21 cellular contexts compared by ENCODE assay signal in the genomic region with DNA sequence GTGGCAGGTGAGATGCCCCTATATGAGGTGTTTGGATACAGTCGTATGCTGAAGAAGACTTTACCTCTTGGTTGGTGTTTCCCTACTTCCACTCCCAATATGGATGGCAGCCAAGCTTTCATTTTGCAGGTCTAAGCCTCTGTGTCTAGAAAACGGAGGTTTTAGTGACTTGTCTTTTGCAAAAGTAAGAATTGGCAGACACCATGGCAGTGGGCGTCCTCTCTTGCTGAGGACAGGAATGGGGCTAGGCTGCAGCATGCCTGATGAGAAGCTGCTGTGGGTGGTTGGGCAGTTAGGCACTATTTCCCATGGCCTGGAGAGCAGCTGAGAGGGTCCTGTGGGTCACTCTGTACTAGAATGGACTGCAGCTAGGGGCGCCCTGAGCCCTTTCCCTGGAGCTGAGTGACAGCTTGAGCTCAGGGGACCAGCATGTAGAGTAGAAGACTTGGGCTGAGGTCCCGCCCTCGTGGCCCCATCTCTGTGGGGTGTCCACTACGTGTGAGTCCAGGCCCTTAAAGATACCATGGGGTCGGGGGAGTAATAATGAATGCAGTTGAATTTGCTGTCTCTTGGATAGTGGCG.
A peak's percentile ranks its signal among the peaks of the same experiment; 100 is the strongest.
DNase-seq lines count a peak whose midpoint lies in the region; ATAC-seq, FAIRE-seq and TF ChIP-seq lines count a peak whose summit lies in the region.
"Had no signal": no experiment of that assay in that cellular context is flagged by ENCODE, and none has a peak within 500 bp of the region (broad histone marks: within the 10 kb centered on the region; RNA-seq: fewer than 3 reads in every experiment).

No MANE protein-coding gene starts in this region.

- WGBS in K562 (ENCODE audit: insufficient coverage, low coverage, missing lambda C conversion rate): 0% methylated on average over 9 of the region's 9 CpGs
- WGBS in mesendoderm (ENCODE audit: extremely low coverage, insufficient coverage, low lambda C conversion rate): no CpG with 5 or more reads among the region's 9 CpGs

- H3K56ac ChIP-seq in mesendoderm (ENCODE audit: low read length): no peak overlapping the region

- no peak overlapping the region for H3K23ac ChIP-seq in mesendoderm (ENCODE audit: low read length)

- intact Hi-C loops in K562 (cut with micrococcal nuclease): no loop called here

- H2BK5ac ChIP-seq in mesendoderm (ENCODE audit: low read length): no peak overlapping the region

- H3K9me3 ChIP-seq in K562 (replicated peaks; ENCODE audit: control insufficient read depth, insufficient read depth, low read depth, low read length): no peaks in the 10 kb centered on the region
- H3K9me3 ChIP-seq: MG63, SJCRH30 had no signal

- ATAC-seq in K562: peak; percentile 77
- no peak for ATAC-seq in activated naive CD8-positive, alpha-beta T cell treated with anti-CD3 and anti-CD28 coated beads, Interleukin-2, amount 50 U/mL, for 24 hours
- no peak for ATAC-seq in stimulated activated naive CD8-positive, alpha-beta T cell treated with anti-CD3 and anti-CD28 coated beads, Interleukin-15, Interleukin-2, amounts not matched to agents 100 U/mL and 50 U/mL, for 24 hours

- no peak overlapping the region for H3K27ac ChIP-seq in K562 (ENCODE audit: extremely low read depth, low read depth, low read length)
- H3K27ac ChIP-seq in mesendoderm (ENCODE audit: low read depth, low read length): no peak overlapping the region
- H3K27ac ChIP-seq: GM23248, SJCRH30 had no signal

- no peaks in the 10 kb centered on the region for H3K9me1 ChIP-seq in K562 (ENCODE audit: control insufficient read depth, insufficient read depth, low read length)

- no peaks in the 10 kb centered on the region for H3K79me1 ChIP-seq in mesendoderm (ENCODE audit: low read length)

- peak; percentile 51 for FAIRE-seq in HTR-8/SVneo (lab: Jason Lieb, UNC)
- FAIRE-seq in K562 (lab: Jason Lieb, UNC): no peak

- H3K4me1 ChIP-seq in K562 (replicated peaks in 1 of 2; ENCODE audit: control insufficient read depth in 2 of 2, insufficient read depth in 2 of 2, low read length in 2 of 2): 0 out of 5 replicates have a peak, but pooled peaks cover 0 to 3% of the 10 kb centered on the region in 2 experiments
- H3K4me1 ChIP-seq in mesendoderm (ENCODE audit: control insufficient read depth, low read depth, low read length): no peaks in the 10 kb centered on the region
- H3K4me1 ChIP-seq: SJCRH30 had no signal

- no peak overlapping the region for H2BK15ac ChIP-seq in mesendoderm (replicated peaks; ENCODE audit: low read depth)

- no peak overlapping the region for H3K9ac ChIP-seq in K562 (ENCODE audit: insufficient read depth in 1 of 2, low read depth in 2 of 2, low read length in 2 of 2)
- H3K9ac ChIP-seq in mesendoderm (ENCODE audit: low read length): no peak overlapping the region
- H3K9ac ChIP-seq: GM23248 had no signal

- TF ChIP-seq CTCF in K562 (IDR thresholded peaks at IDR 0.05 in 2 of 3, conservative IDR thresholded peaks at IDR 0.05 in 1 of 3; ENCODE audit: insufficient read depth in 2 of 3, low read depth in 1 of 3, low read length in 3 of 3) (0 out of 6 replicates have a peak, but pooled peaks have one; percentile 3 to 30 (median 16)), retinal pigment epithelial cell (conservative IDR thresholded peaks at IDR 0.05; ENCODE audit: low read depth, low read length) (peak; percentile 7)

- no peak overlapping the region for H3K4me3 Mint-ChIP-seq in activated naive CD8-positive, alpha-beta T cell treated with anti-CD3 and anti-CD28 coated beads, Interleukin-2, amount 50 U/mL, for 24 hours
- H3K4me3 Mint-ChIP-seq: HFFc6 had no signal

- no peak overlapping the region for H3K4ac ChIP-seq in mesendoderm (ENCODE audit: low read depth, low read length)

- no peaks in the 10 kb centered on the region for H3K4me1 Mint-ChIP-seq in activated naive CD8-positive, alpha-beta T cell treated with anti-CD3 and anti-CD28 coated beads, Interleukin-2, amount 50 U/mL, for 24 hours

- TF ChIP-seq RAD21 in K562 (CRISPR knock-in tag; conservative IDR thresholded peaks at IDR 0.05 in 1 of 2, IDR thresholded peaks at IDR 0.05 in 1 of 2): no peak

- no peak overlapping the region for H3K4me2 ChIP-seq in K562 (ENCODE audit: insufficient read depth, low read length)
- no peak overlapping the region for H3K4me2 ChIP-seq in mesendoderm (ENCODE audit: low read length)

- TF ChIP-seq POLR2A in K562 (conservative IDR thresholded peaks at IDR 0.05): no peak

- H3K27ac Mint-ChIP-seq in activated naive CD8-positive, alpha-beta T cell treated with anti-CD3 and anti-CD28 coated beads, Interleukin-2, amount 50 U/mL, for 24 hours: no peak overlapping the region
- H3K27ac Mint-ChIP-seq: HFFc6 had no signal

- in situ Hi-C loops in K562 (cut with MboI): no loop called here

- CTCF ChIA-PET in K562 (lab: Yijun Ruan, JAX; ENCODE audit: low intra/inter-chr PET ratio): no interaction called here

- H4K20me1 ChIP-seq in K562 (replicated peaks; ENCODE audit: control insufficient read depth, insufficient read depth, low read length): 0 out of 2 replicates have a peak, but pooled peaks cover 5% of the 10 kb centered on the region

- H3K18ac ChIP-seq in mesendoderm (ENCODE audit: low read length): no peak overlapping the region

- H3K27me3 ChIP-seq in K562 (ENCODE audit: control insufficient read depth in 2 of 2, insufficient read depth in 2 of 2, low read length in 2 of 2): peaks cover 20 to 33% of the 10 kb centered on the region in 2 experiments
- H3K27me3 ChIP-seq in mesendoderm (ENCODE audit: insufficient read depth, low read length, poor library complexity): no peaks in the 10 kb centered on the region
- H3K27me3 ChIP-seq: MG63 had no signal

- H3K36me3 ChIP-seq in K562 (ENCODE audit: control insufficient read depth, insufficient read depth, low read length) (no peaks in the 10 kb centered on the region), mesendoderm (ENCODE audit: control insufficient read depth, insufficient read depth, low read length) (no peaks in the 10 kb centered on the region)
- H3K36me3 ChIP-seq: MG63, SJCRH30 had no signal

- no peak for TF ChIP-seq EP300 in K562 (IDR thresholded peaks at IDR 0.05; ENCODE audit: low read length)

- no peak for DNase-seq in HTR-8/SVneo (ENCODE audit: insufficient read length, low spot score)
- DNase-seq in K562 (ENCODE audit: extremely low read depth in 1 of 4, low spot score in 3 of 4): peak in 3 of 4 experiments; percentile 7 to 20 (median 15)
- peak; percentile 32 for DNase-seq in mesendoderm
- DNase-seq in retinal pigment epithelial cell (ENCODE audit: low read depth): no peak
- DNase-seq in DMS153 (lab: John Stamatoyannopoulos, UW): no peak
- no peak for DNase-seq in activated naive CD8-positive, alpha-beta T cell treated with anti-CD3 and anti-CD28 coated beads, Interleukin-2, amount 50 U/mL, for 24 hours
- DNase-seq in stimulated activated naive CD8-positive, alpha-beta T cell treated with anti-CD3 and anti-CD28 coated beads, Interleukin-15, Interleukin-2, amounts not matched to agents 100 U/mL and 50 U/mL, for 24 hours: no peak
- DNase-seq: ACHN, C1 segment of cervical spinal cord, DMS 273 treated with DMSO at 0.1 percent for 48 hours, GDM1, GM23248, HFFc6, Karpas-422, MG63, NCI-H1048, NCI-H1436, NCI-H2029, NCI-H345, NCI-H524 treated with DMSO at 0.1 percent for 48 hours, SJCRH30 had no signal

- BruUV-seq in K562 (replicated peaks; lab: Mats Ljungman, UMichigan): no TSS peak

- H3K4me3 ChIP-seq in K562 (no peak overlapping the region), mesendoderm (ENCODE audit: low read length) (no peak overlapping the region), retinal pigment epithelial cell (ENCODE audit: low read length) (no peak overlapping the region)
- H3K4me3 ChIP-seq: GM23248, MG63, SJCRH30 had no signal

- H2AK5ac ChIP-seq in mesendoderm (ENCODE audit: low read length): no peak overlapping the region

- no peak overlapping the region for H4K5ac ChIP-seq in mesendoderm (ENCODE audit: low read length)

- H4K8ac ChIP-seq in mesendoderm (ENCODE audit: low read depth, low read length): no peak overlapping the region

- POLR2A ChIA-PET in K562 (lab: Yijun Ruan, JAX): no interaction called here

- H3K9me3 Mint-ChIP-seq in activated naive CD8-positive, alpha-beta T cell treated with anti-CD3 and anti-CD28 coated beads, Interleukin-2, amount 50 U/mL, for 24 hours: no peaks in the 10 kb centered on the region
- H3K9me3 Mint-ChIP-seq: HFFc6 had no signal

- no peaks in the 10 kb centered on the region for H3K36me3 Mint-ChIP-seq in activated naive CD8-positive, alpha-beta T cell treated with anti-CD3 and anti-CD28 coated beads, Interleukin-2, amount 50 U/mL, for 24 hours (ENCODE audit: low read depth)

- peaks cover 8% of the 10 kb centered on the region for H3K27me3 Mint-ChIP-seq in activated naive CD8-positive, alpha-beta T cell treated with anti-CD3 and anti-CD28 coated beads, Interleukin-2, amount 50 U/mL, for 24 hours

- H3K79me2 ChIP-seq in K562 (ENCODE audit: control insufficient read depth, insufficient read depth, low read length) (no peaks in the 10 kb centered on the region), mesendoderm (ENCODE audit: control insufficient read depth, insufficient read depth, low read length) (no peaks in the 10 kb centered on the region)

- H2AFZ ChIP-seq in K562 (ENCODE audit: low read depth, low read length): no peak overlapping the region
- H2AFZ ChIP-seq: GM23248 had no signal

- no peak overlapping the region for H2BK120ac ChIP-seq in mesendoderm (ENCODE audit: low read depth, low read length)

TF ChIP-seq in K562, 482 proteins besides CTCF, POLR2A, EP300 and RAD21 (continues in another document):
- no peak for TF ChIP-seq ZNF507 (tag; conservative IDR thresholded peaks at IDR 0.05)
- TF ChIP-seq ZFX (CRISPR knock-in tag; IDR thresholded peaks at IDR 0.05): no peak
- no peak for TF ChIP-seq GATAD2A (IDR thresholded peaks at IDR 0.05)
- no peak for TF ChIP-seq ZNF79 (CRISPR knock-in tag; IDR thresholded peaks at IDR 0.05; ENCODE audit: low read depth)
- TF ChIP-seq SREBF2 (CRISPR knock-in tag; IDR thresholded peaks at IDR 0.05): no peak
- TF ChIP-seq, protein P1, sequence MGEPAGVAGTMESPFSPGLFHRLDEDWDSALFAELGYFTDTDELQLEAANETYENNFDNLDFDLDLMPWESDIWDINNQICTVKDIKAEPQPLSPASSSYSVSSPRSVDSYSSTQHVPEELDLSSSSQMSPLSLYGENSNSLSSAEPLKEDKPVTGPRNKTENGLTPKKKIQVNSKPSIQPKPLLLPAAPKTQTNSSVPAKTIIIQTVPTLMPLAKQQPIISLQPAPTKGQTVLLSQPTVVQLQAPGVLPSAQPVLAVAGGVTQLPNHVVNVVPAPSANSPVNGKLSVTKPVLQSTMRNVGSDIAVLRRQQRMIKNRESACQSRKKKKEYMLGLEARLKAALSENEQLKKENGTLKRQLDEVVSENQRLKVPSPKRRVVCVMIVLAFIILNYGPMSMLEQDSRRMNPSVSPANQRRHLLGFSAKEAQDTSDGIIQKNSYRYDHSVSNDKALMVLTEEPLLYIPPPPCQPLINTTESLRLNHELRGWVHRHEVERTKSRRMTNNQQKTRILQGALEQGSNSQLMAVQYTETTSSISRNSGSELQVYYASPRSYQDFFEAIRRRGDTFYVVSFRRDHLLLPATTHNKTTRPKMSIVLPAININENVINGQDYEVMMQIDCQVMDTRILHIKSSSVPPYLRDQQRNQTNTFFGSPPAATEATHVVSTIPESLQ (CRISPR knock-in tag; IDR thresholded peaks at IDR 0.05): no peak

Comparison
In these comparisons a context has a peak if more than half of its experiments do, and no peak if none do; other contexts are left out.
1. DNase-seq: peak in K562 (3 of 4) and mesendoderm (single experiment); none in HTR-8/SVneo (single experiment), retinal pigment epithelial cell (single experiment), DMS153 (single experiment), activated naive CD8-positive, alpha-beta T cell treated with anti-CD3 and anti-CD28 coated beads, Interleukin-2, amount 50 U/mL, for 24 hours (single experiment) and stimulated activated naive CD8-positive, alpha-beta T cell treated with anti-CD3 and anti-CD28 coated beads, Interleukin-15, Interleukin-2, amounts not matched to agents 100 U/mL and 50 U/mL, for 24 hours (single experiment).